9 cellular contexts compared by ENCODE assay signal in genomic region chr11:57325735-57326048, GRCh38. TPM values are rescaled to one million over a fixed set of nuclear protein-coding genes. Genes with fewer than 3 reads are reported as not detected.
DNase-seq lines count a peak whose midpoint lies in the region; ATAC-seq and TF ChIP-seq lines count a peak whose summit lies in the region.
"Had no signal": no experiment of that assay in that cellular context is flagged by ENCODE, and none has a peak within 500 bp of the region (broad histone marks: within the 10 kb centered on the region; RNA-seq: fewer than 3 reads in every experiment).

No MANE protein-coding gene starts in this region.

- no peak for TF ChIP-seq RAD21 in HCT116 (IDR thresholded peaks at IDR 0.05; ENCODE audit: low read depth)

- peak overlapping the region; percentile 78 for H3K27ac ChIP-seq in HCT116 (ENCODE audit: low read depth, low read length)
- peak overlapping the region; percentile 98 for H3K27ac ChIP-seq in iPS-20b (ENCODE audit: low read length)

- peaks cover 71% of the 10 kb centered on the region for H3K4me1 Mint-ChIP-seq in stimulated activated naive CD8-positive, alpha-beta T cell treated with anti-CD3 and anti-CD28 coated beads, Interleukin-15, amount 100 ng/mL, for 72 hours

- no TSS peak for BruUV-seq in HCT116 (replicated peaks; lab: Mats Ljungman, UMichigan)

- RAD21 ChIA-PET in HCT116 (lab: Charles Lee; ENCODE audit: low non-redundant PET in 1 of 2, low total read pairs in 2 of 2, uncharacterized antibody in 2 of 2, unreplicated experiment in 2 of 2): no interaction called here

- no peaks in the 10 kb centered on the region for H4K20me1 ChIP-seq in HCT116 (ENCODE audit: insufficient read depth)

- peak overlapping the region; percentile 98 for H3K27ac Mint-ChIP-seq in stimulated activated naive CD8-positive, alpha-beta T cell treated with anti-CD3 and anti-CD28 coated beads, Interleukin-15, amount 100 ng/mL, for 72 hours

- peak; percentile 73 for DNase-seq in ACHN
- DNase-seq in HCT116 (ENCODE audit: low read depth, low spot score): no peak
- DNase-seq in adipocyte (ENCODE audit: low read depth): no peak
- no peak for DNase-seq in stimulated activated naive CD8-positive, alpha-beta T cell treated with anti-CD3 and anti-CD28 coated beads, Interleukin-15, amount 100 ng/mL, for 72 hours
- DNase-seq in superior temporal gyrus (ENCODE audit: extremely low spot score): no peak

- intact Hi-C loops in HCT116 (cut with micrococcal nuclease): loop anchor here (1.0 kb wide), 1 partner anchor 10 kb away; the partner anchor contains the start of gene SSRP1

- TF ChIP-seq POLR2A in HCT116 (IDR thresholded peaks at IDR 0.05; ENCODE audit: borderline replicate concordance, extremely low read depth, insufficient read depth, insufficient read length): no peak

- peak overlapping the region; percentile 96 for H3K4me2 ChIP-seq in HCT116 (ENCODE audit: low read length)

- H3K36me3 ChIP-seq in HCT116 (ENCODE audit: control insufficient read depth in 1 of 2, insufficient read depth in 2 of 2, low read length in 2 of 2) (peaks cover 37 to 54% of the 10 kb centered on the region in 2 experiments), adipocyte (ENCODE audit: control insufficient read depth, insufficient read depth, low read length, severe bottlenecking) (peaks cover 55% of the 10 kb centered on the region), iPS-20b (ENCODE audit: insufficient read depth, low read depth, low read length) (peaks cover 64% of the 10 kb centered on the region)

- H3K9me3 ChIP-seq in HCT116 (ENCODE audit: control insufficient read depth in 1 of 2, insufficient read depth in 1 of 2, low read depth in 1 of 2, low read length in 2 of 2): no peaks in the 10 kb centered on the region
- no peaks in the 10 kb centered on the region for H3K9me3 ChIP-seq in adipocyte (ENCODE audit: control insufficient read depth, low read length)
- no peaks in the 10 kb centered on the region for H3K9me3 ChIP-seq in iPS-20b (ENCODE audit: insufficient read depth, low read depth, low read length)

- H3K9me3 Mint-ChIP-seq in stimulated activated naive CD8-positive, alpha-beta T cell treated with anti-CD3 and anti-CD28 coated beads, Interleukin-15, amount 100 ng/mL, for 72 hours: no peaks in the 10 kb centered on the region

- TF ChIP-seq CTCF in HCT116 (IDR thresholded peaks at IDR 0.05 in 2 of 3, conservative IDR thresholded peaks at IDR 0.05 in 1 of 3; ENCODE audit: borderline replicate concordance in 1 of 3, insufficient read depth in 1 of 3, low read depth in 2 of 3, low read length in 2 of 3): no peak

- ATAC-seq in HCT116: no peak
- no peak for ATAC-seq in stimulated activated naive CD8-positive, alpha-beta T cell treated with anti-CD3 and anti-CD28 coated beads, Interleukin-15, amount 100 ng/mL, for 72 hours
- ATAC-seq in HG02759 (IDR thresholded peaks at IDR 0.05; ENCODE audit: unreplicated experiment): no peak
- ATAC-seq in HG02642 (IDR thresholded peaks at IDR 0.05; ENCODE audit: poor library complexity, unreplicated experiment): no peak

- H3K4me3 Mint-ChIP-seq in stimulated activated naive CD8-positive, alpha-beta T cell treated with anti-CD3 and anti-CD28 coated beads, Interleukin-15, amount 100 ng/mL, for 72 hours: peak overlapping the region; percentile 88 to 90

- POLR2A ChIA-PET in HCT116 (lab: Charles Lee): interaction anchor here (0.7 to 6.5 kb wide), 6 partner anchors 10 to 460 kb away, joined by 3 to 42 read pairs (median 4); partner anchors contain the start of gene SSRP1

- H3K27me3 ChIP-seq in HCT116 (ENCODE audit: insufficient read depth, low read length) (no peaks in the 10 kb centered on the region), adipocyte (replicated peaks; ENCODE audit: control insufficient read depth, insufficient read depth, low read length) (no peaks in the 10 kb centered on the region), iPS-20b (ENCODE audit: insufficient read depth, low read length) (no peaks in the 10 kb centered on the region)

- H3K9me2 ChIP-seq in HCT116 (ENCODE audit: insufficient read depth): no peaks in the 10 kb centered on the region

- H3K4me3 ChIP-seq in HCT116 (replicated peaks in 1 of 2; ENCODE audit: low read depth in 1 of 2, low read length in 2 of 2) (peak overlapping the region; percentile 54 to 75), adipocyte (ENCODE audit: low read length) (peak overlapping the region; percentile 81), iPS-20b (ENCODE audit: low read length) (peak overlapping the region; percentile 74)

- H3K9ac ChIP-seq in HCT116 (ENCODE audit: low read length) (peak overlapping the region; percentile 63), adipocyte (ENCODE audit: low read length) (peak overlapping the region; percentile 91), iPS-20b (ENCODE audit: low read depth, low read length) (peak overlapping the region; percentile 93)

- CTCF ChIA-PET in HCT116 (lab: Charles Lee): interaction anchor here (1.1 to 1.3 kb wide), 3 partner anchors 10 to 24 kb away, joined by 3 to 4 read pairs (median 4); partner anchors contain the start of gene SSRP1

- no peak overlapping the region for H2AFZ ChIP-seq in HCT116 (ENCODE audit: low read depth, low read length, poor library complexity, severe bottlenecking)

- H3K4me1 ChIP-seq in HCT116 (ENCODE audit: control insufficient read depth in 1 of 2, insufficient read depth in 2 of 2, low read length in 2 of 2) (peaks cover 33 to 53% of the 10 kb centered on the region in 2 experiments), adipocyte (ENCODE audit: control insufficient read depth, insufficient read depth, low read length) (peaks cover 38% of the 10 kb centered on the region), iPS-20b (ENCODE audit: insufficient read depth, low read length) (peaks cover 30% of the 10 kb centered on the region)

- peaks cover 57% of the 10 kb centered on the region for H3K79me2 ChIP-seq in HCT116 (ENCODE audit: insufficient read depth, low read length)

- H3K27me3 Mint-ChIP-seq in stimulated activated naive CD8-positive, alpha-beta T cell treated with anti-CD3 and anti-CD28 coated beads, Interleukin-15, amount 100 ng/mL, for 72 hours: no peaks in the 10 kb centered on the region

- in situ Hi-C loops in ACHN (cut with HindIII; ENCODE audit: low pct_ligation_motif_present, low pct_unique_long_range_greater_than_20kb, low sequenced_read_pairs): no loop called here

TF ChIP-seq in HCT116, 20 proteins besides CTCF, POLR2A, EP300 and RAD21 (continues in another document):
- TF ChIP-seq SRF (IDR thresholded peaks at IDR 0.05; ENCODE audit: low read depth) (no peak), ZBTB33 (IDR thresholded peaks at IDR 0.05; ENCODE audit: extremely low read depth, insufficient replicate concordance, low read length) (no peak), TCF7L2 (IDR thresholded peaks at IDR 0.05; ENCODE audit: borderline replicate concordance, extremely low read depth, insufficient read depth, insufficient read length) (no peak), ELF1 (IDR thresholded peaks at IDR 0.05; ENCODE audit: borderline replicate concordance, low read depth) (no peak), YY1 (IDR thresholded peaks at IDR 0.05; ENCODE audit: extremely low read depth, insufficient replicate concordance, low read depth, low read length) (no peak), FOSL1 (IDR thresholded peaks at IDR 0.05; ENCODE audit: low read depth) (no peak), EZH2 (IDR thresholded peaks at IDR 0.05) (no peak), POLR2AphosphoS5 (IDR thresholded peaks at IDR 0.05; ENCODE audit: low read depth, low read length) (no peak), SP1 (IDR thresholded peaks at IDR 0.05; ENCODE audit: low read depth) (no peak), CEBPB (IDR thresholded peaks at IDR 0.05; ENCODE audit: low read depth) (no peak), MAX (IDR thresholded peaks at IDR 0.05) (no peak), SIN3A (IDR thresholded peaks at IDR 0.05; ENCODE audit: low read depth) (no peak), EZH2phosphoT487 (IDR thresholded peaks at IDR 0.05; ENCODE audit: borderline replicate concordance) (no peak)

RNA-seq across cellular contexts. Expression of gene TNKS1BP1, which starts 0.9 kb away (rescaled TPM):
- 77.6 TPM for total RNA-seq in HCT116 (2021; ENCODE audit: unreplicated experiment)
- 61.2 and 63.1 TPM in 2 replicates for polyA plus RNA-seq in HCT116 (2012)

RNA-seq across cellular contexts. Expression of gene SSRP1, which starts 10.0 kb away (rescaled TPM):
- total RNA-seq in HCT116 (2021; ENCODE audit: unreplicated experiment): 260 TPM
- 259 and 291 TPM in 2 replicates for polyA plus RNA-seq in HCT116 (2012)

RNA-seq across cellular contexts. Expression of gene P2RX3, which starts 12.5 kb away (rescaled TPM):
- not detected for total RNA-seq in HCT116 (2021; ENCODE audit: unreplicated experiment)
- polyA plus RNA-seq in HCT116 (2012): 0.03 and 0.05 TPM in 2 replicates
- total RNA-seq: myocyte had no signal

RNA-seq across cellular contexts. Expression of gene PRG3, which starts 55.3 kb away (rescaled TPM):
- not detected for total RNA-seq in HCT116 (2021; ENCODE audit: unreplicated experiment)
- polyA plus RNA-seq in HCT116 (2012): not detected in 2 replicates
- total RNA-seq: myocyte had no signal
